In genomic region chr4:185840201-185840600, GRCh38 we compare ENCODE assay signal across 20 cellular contexts. TPM values are rescaled to one million over a fixed set of nuclear protein-coding genes. Genes with fewer than 3 reads are reported as not detected.
A peak's percentile ranks its signal among the peaks of the same experiment; 100 is the strongest.
DNase-seq lines count a peak whose midpoint lies in the region; ATAC-seq and TF ChIP-seq lines count a peak whose summit lies in the region.
"Had no signal": no experiment of that assay in that cellular context is flagged by ENCODE, and none has a peak within 500 bp of the region (broad histone marks: within the 10 kb centered on the region; RNA-seq: fewer than 3 reads in every experiment).

No MANE protein-coding gene starts in this region.

- WGBS in heart left ventricle, 4 donors: 43 to 52% (median 49%) methylated on average over 2 of the region's 2 CpGs
- WGBS in transverse colon (ENCODE audit: low coverage in 1 of 2), 2 donors: 52 to 71% methylated on average over 1 to 2 of the region's 2 CpGs

- no peak overlapping the region for H3K9ac ChIP-seq in mucosa of rectum (ENCODE audit: low read depth in 1 of 2, low read length in 2 of 2)

- H3K36me3 ChIP-seq in heart left ventricle (no peaks in the 10 kb centered on the region), brain microvascular endothelial cell (replicated peaks) (no peaks in the 10 kb centered on the region), mucosa of rectum (ENCODE audit: control insufficient read depth in 2 of 2, insufficient read depth in 2 of 2, low read length in 2 of 2) (no peaks in the 10 kb centered on the region), transverse colon (no peaks in the 10 kb centered on the region)
- H3K36me3 ChIP-seq: prostate gland had no signal

- H3K4me1 ChIP-seq in heart left ventricle (peaks cover 0 to 51% (median 32%) of the 10 kb centered on the region in 12 donors), mucosa of rectum (ENCODE audit: control insufficient read depth in 2 of 2, insufficient read depth in 2 of 2, low read length in 2 of 2) (peaks cover 18 to 21% of the 10 kb centered on the region in 2 donors), transverse colon (peaks cover 19 to 31% (median 21%) of the 10 kb centered on the region in 4 donors)

- TF ChIP-seq POLR2A in heart left ventricle (IDR thresholded peaks at IDR 0.05) (no peak), transverse colon (IDR thresholded peaks at IDR 0.05) (no peak)

- H3K4me3 ChIP-seq in heart left ventricle (no peak overlapping the region), brain microvascular endothelial cell (ENCODE audit: low read depth, low read length) (no peak overlapping the region), mucosa of rectum (ENCODE audit: low read length in 2 of 2) (no peak overlapping the region), transverse colon (no peak overlapping the region)
- H3K4me3 ChIP-seq: dorsolateral prefrontal cortex, prostate gland had no signal

- H3K9me3 ChIP-seq in heart left ventricle (peaks cover 0 to under 1% (median 0%) of the 10 kb centered on the region in 12 donors), mucosa of rectum (ENCODE audit: control insufficient read depth in 2 of 2, low read length in 2 of 2) (no peaks in the 10 kb centered on the region), transverse colon (no peaks in the 10 kb centered on the region)
- H3K9me3 ChIP-seq: prostate gland had no signal

- intact Hi-C loops in heart left ventricle (cut with DNase I) (loop anchor here in 1 of 10 donors (10.0 kb wide), 1 partner anchor 175 kb away; no protein-coding TSS in a partner anchor), left ventricle myocardium superior (cut with micrococcal nuclease) (no loop called here), transverse colon (cut with DNase I; ENCODE audit: low total_unique reads) (no loop called here)

- in situ Hi-C loops in brain microvascular endothelial cell (cut with HindIII; ENCODE audit: low pct_ligation_motif_present, low sequenced_read_pairs) (no loop called here), transverse colon (cut with MboI; ENCODE audit: low pct_ligation_motif_present in 1 of 4, low pct_unique_long_range_greater_than_20kb in 1 of 4, low sequenced_read_pairs in 3 of 4) (no loop called here)

- TF ChIP-seq CTCF in heart left ventricle (IDR thresholded peaks at IDR 0.05) (no peak), brain microvascular endothelial cell (IDR thresholded peaks at IDR 0.05; ENCODE audit: low read depth, low read length, missing control alignments) (no peak), transverse colon (IDR thresholded peaks at IDR 0.05) (no peak)

- no peak for ATAC-seq in heart left ventricle
- no peak for ATAC-seq in left ventricle myocardium superior

- peak overlapping the region; percentile 70 to 90 (median 84) for H3K27ac ChIP-seq in heart left ventricle
- H3K27ac ChIP-seq in brain microvascular endothelial cell: peak overlapping the region; percentile 99
- peak overlapping the region; percentile 72 to 75 for H3K27ac ChIP-seq in mucosa of rectum (ENCODE audit: low read depth in 2 of 2, low read length in 2 of 2)
- H3K27ac ChIP-seq in transverse colon: peak overlapping the region; percentile 75 to 86 (median 80)

- H3K27me3 ChIP-seq in heart left ventricle (no peaks in the 10 kb centered on the region), brain microvascular endothelial cell (replicated peaks) (no peaks in the 10 kb centered on the region), mucosa of rectum (ENCODE audit: control insufficient read depth in 2 of 2, insufficient read depth in 2 of 2, low read length in 2 of 2) (no peaks in the 10 kb centered on the region), transverse colon (no peaks in the 10 kb centered on the region)
- H3K27me3 ChIP-seq: dorsolateral prefrontal cortex had no signal

- no peak for TF ChIP-seq EP300 in transverse colon (IDR thresholded peaks at IDR 0.05; ENCODE audit: low read depth)

- DNase-seq in heart left ventricle: no peak
- DNase-seq in left ventricle myocardium superior: no peak
- DNase-seq in brain microvascular endothelial cell: peak; percentile 15
- DNase-seq in transverse colon: no peak
- no peak for DNase-seq in NCI-H2227 treated with DMSO at 0.1 percent for 48 hours (lab: John Stamatoyannopoulos, UW)
- DNase-seq in hypothalamus (lab: John Stamatoyannopoulos, UW): no peak
- DNase-seq in amygdala (lab: John Stamatoyannopoulos, UW): no peak
- DNase-seq: activated CD4-positive, alpha-beta T cell treated with anti-CD3 and anti-CD28 coated beads, Interleukin-2, amount 10 ng/mL, durations not matched to agents 7 days and 5 days; activated T-cell treated with anti-CD3 and anti-CD28 coated beads, Interleukin-2, amount 50 U/mL, for 48 hours; COR-L47; dorsolateral prefrontal cortex; naive B cell; NCI-H2029 treated with DMSO at 0.1 percent for 48 hours; RPMI8226; stimulated activated CD4-positive, alpha-beta T cell treated with anti-CD3 and anti-CD28 coated beads, Interleukin-2, amount 100 ng/mL, for 24 hours; stimulated activated CD8-positive, alpha-beta memory T cell treated with anti-CD3 and anti-CD28 coated beads, Interleukin-4, amount 100 ng/mL, for 48 hours; T1000 had no signal

RNA-seq across cellular contexts. Expression of gene SORBS2, which starts 28.2 kb away (rescaled TPM):
- total RNA-seq in heart left ventricle (1,000 to 10,000 TPM in 7 of 9 donors, 100 to 1,000 TPM in 2; 966 to 2,158 (median 1,443) TPM), left ventricle myocardium superior (911 TPM), transverse colon (100 to 1,000 TPM in 3 of 4 donors, 10 to 100 TPM in 1; 92.7 to 234 (median 122) TPM)
- polyA plus RNA-seq in heart left ventricle: 100 to 1,000 TPM; 254 to 473 TPM
- total RNA-seq: A673; activated CD4-positive, alpha-beta T cell treated with anti-CD3 and anti-CD28 coated beads, Interleukin-2, amount 10 ng/mL, durations not matched to agents 7 days and 5 days had no signal
